Comparison of ENCODE assay signal across 8 cellular contexts in the genomic region with DNA sequence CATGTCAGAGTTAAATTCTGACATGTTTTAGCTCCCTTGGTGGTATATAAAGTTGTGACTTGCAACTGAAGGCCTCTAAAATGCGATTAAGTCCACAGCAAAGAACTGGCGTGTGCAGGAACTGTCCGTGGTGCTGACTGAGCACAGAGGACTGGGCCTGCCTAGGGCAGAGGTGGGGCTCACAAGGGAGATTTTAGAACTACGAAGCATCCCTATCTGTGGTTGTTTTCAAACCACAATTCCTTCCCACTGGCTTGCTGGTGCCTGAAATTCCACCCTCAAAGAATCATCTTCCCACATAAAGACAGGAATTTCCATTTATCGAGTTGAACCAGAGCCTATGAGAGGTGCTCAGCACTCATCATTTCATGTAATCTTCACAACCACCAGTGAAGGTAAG. TPM values are rescaled to one million over a fixed set of nuclear protein-coding genes. Genes with fewer than 3 reads are reported as not detected.
DNase-seq lines count a peak whose midpoint lies in the region; ATAC-seq lines count a peak whose summit lies in the region.

No MANE protein-coding gene starts in this region.

- no peak for ATAC-seq in HG02870 (IDR thresholded peaks at IDR 0.05; ENCODE audit: unreplicated experiment)

- H3K36me3 Mint-ChIP-seq in activated naive CD8-positive, alpha-beta T cell treated with anti-CD3 and anti-CD28 coated beads for 36 hours: no peaks in the 10 kb centered on the region

- H3K27me3 ChIP-seq in MG63: peaks cover 21% of the 10 kb centered on the region

- H3K9me3 Mint-ChIP-seq in activated naive CD8-positive, alpha-beta T cell treated with anti-CD3 and anti-CD28 coated beads for 36 hours: no peaks in the 10 kb centered on the region

- H3K4me1 Mint-ChIP-seq in activated naive CD8-positive, alpha-beta T cell treated with anti-CD3 and anti-CD28 coated beads for 36 hours: no peaks in the 10 kb centered on the region

- H3K27ac Mint-ChIP-seq in activated naive CD8-positive, alpha-beta T cell treated with anti-CD3 and anti-CD28 coated beads for 36 hours: no peak overlapping the region

- H3K9me3 ChIP-seq in MG63: no peaks in the 10 kb centered on the region

- H3K36me3 ChIP-seq in MG63: no peaks in the 10 kb centered on the region

- DNase-seq in Daoy (ENCODE audit: low read depth): peak; percentile 44
- DNase-seq in MG63: peak; percentile 38
- DNase-seq in activated naive CD8-positive, alpha-beta T cell treated with anti-CD3 and anti-CD28 coated beads for 36 hours: peak; percentile 41
- peak; percentile 90 for DNase-seq in left kidney (ENCODE audit: low read depth, low spot score)
- DNase-seq in NCI-H2029 treated with DMSO at 0.1 percent for 48 hours (lab: John Stamatoyannopoulos, UW): no peak
- no peak for DNase-seq in NCI-H2227 (lab: John Stamatoyannopoulos, UW; ENCODE audit: unreplicated experiment)
- DNase-seq in anterior cingulate cortex (lab: John Stamatoyannopoulos, UW): no peak

- H3K4me3 ChIP-seq in MG63: no peak overlapping the region

- peaks cover 10% of the 10 kb centered on the region for H3K27me3 Mint-ChIP-seq in activated naive CD8-positive, alpha-beta T cell treated with anti-CD3 and anti-CD28 coated beads for 36 hours

- H3K4me3 Mint-ChIP-seq in activated naive CD8-positive, alpha-beta T cell treated with anti-CD3 and anti-CD28 coated beads for 36 hours: no peak overlapping the region

RNA-seq across cellular contexts. Expression of gene RIMS4, which starts 30.1 kb away (rescaled TPM):
- total RNA-seq in Daoy (2014; rRNA removed; shearing (Covaris generic)): 2.0 and 2.1 TPM in 2 replicates
- 0.39 and 2.9 TPM in 2 replicates for total RNA-seq in MG63 (2014; rRNA removed; shearing (Covaris generic); ENCODE audit: low replicate concordance)
- under 1 TPM in 1 of 2 experiments, not detected in 1; 0.08 TPM for total RNA-seq in activated naive CD8-positive, alpha-beta T cell treated with anti-CD3 and anti-CD28 coated beads for 36 hours

RNA-seq across cellular contexts. Expression of gene KCNK15, which starts 34.6 kb away (rescaled TPM):
- total RNA-seq in Daoy (2014; rRNA removed; shearing (Covaris generic)): 1.3 TPM in 1 of 2 replicates, not detected in the other
- not detected in 2 replicates for total RNA-seq in MG63 (2014; rRNA removed; shearing (Covaris generic); ENCODE audit: low replicate concordance)
- under 1 TPM; 0.31 to 0.48 TPM for total RNA-seq in activated naive CD8-positive, alpha-beta T cell treated with anti-CD3 and anti-CD28 coated beads for 36 hours

Comparison
In these comparisons a context has a peak if more than half of its experiments do, and no peak if none do; other contexts are left out.
1. DNase-seq: peak in Daoy (single experiment), MG63 (single experiment), activated naive CD8-positive, alpha-beta T cell treated with anti-CD3 and anti-CD28 coated beads for 36 hours (single experiment) and left kidney (single experiment); none in NCI-H2029 treated with DMSO at 0.1 percent for 48 hours (single experiment), NCI-H2227 (single experiment) and anterior cingulate cortex (0 of 58).